Comparison of ENCODE assay signal across 9 cellular contexts in genomic region chr2:23330214-23330613, GRCh38. TPM values are rescaled to one million over a fixed set of nuclear protein-coding genes. Genes with fewer than 3 reads are reported as not detected.
DNase-seq lines count a peak whose midpoint lies in the region; TF ChIP-seq lines count a peak whose summit lies in the region.
"Had no signal": no experiment of that assay in that cellular context is flagged by ENCODE, and none has a peak within 500 bp of the region (broad histone marks: within the 10 kb centered on the region; RNA-seq: fewer than 3 reads in every experiment).

No MANE protein-coding gene starts in this region.

- no peaks in the 10 kb centered on the region for H3K27me3 ChIP-seq in Loucy (ENCODE audit: insufficient read depth, low read length, poor library complexity, severe bottlenecking)

- no peak overlapping the region for H3K4me2 ChIP-seq in Loucy (ENCODE audit: low read depth, low read length, poor library complexity, severe bottlenecking)

- no peaks in the 10 kb centered on the region for H3K4me1 Mint-ChIP-seq in progenitor cell of endocrine pancreas (ENCODE audit: low read depth)

- H3K36me3 Mint-ChIP-seq in progenitor cell of endocrine pancreas (ENCODE audit: insufficient read depth) = no peaks in the 10 kb centered on the region

- no peaks in the 10 kb centered on the region for H4K20me1 ChIP-seq in Loucy (ENCODE audit: insufficient read depth, low read length, poor library complexity, severe bottlenecking)

- H3K4me3 Mint-ChIP-seq in progenitor cell of endocrine pancreas (ENCODE audit: low read depth) = no peak overlapping the region

- no peaks in the 10 kb centered on the region for H3K4me1 ChIP-seq in Loucy (ENCODE audit: insufficient read depth, low read length, poor library complexity, severe bottlenecking)

- peak; percentile 48 for TF ChIP-seq CTCF in Loucy (conservative IDR thresholded peaks at IDR 0.05; ENCODE audit: low read length)
- TF ChIP-seq CTCF in progenitor cell of endocrine pancreas (IDR thresholded peaks at IDR 0.05; ENCODE audit: unreplicated experiment) = peak; percentile 40

- H3F3A ChIP-seq in Loucy (ENCODE audit: low read depth) = no peaks in the 10 kb centered on the region

- no peaks in the 10 kb centered on the region for H3K79me2 ChIP-seq in Loucy (ENCODE audit: insufficient read depth, low read length)

- no peak overlapping the region for H3K9ac ChIP-seq in Loucy (ENCODE audit: low read depth, low read length, poor library complexity, severe bottlenecking)

- H3K27me3 Mint-ChIP-seq in progenitor cell of endocrine pancreas = peaks cover 61% of the 10 kb centered on the region

- DNase-seq in NCI-H82 (lab: John Stamatoyannopoulos, UW) (peak; percentile 37), NCI-H82 treated with DMSO at 0.1 percent for 48 hours (lab: John Stamatoyannopoulos, UW; ENCODE audit: unreplicated experiment) (no peak), ecto neural progenitor cell (ENCODE audit: low spot score) (peak; percentile 76), progenitor cell of endocrine pancreas (ENCODE audit: low spot score, unreplicated experiment) (peak; percentile 33), DMS153 (lab: John Stamatoyannopoulos, UW) (no peak), NCI-H510A treated with DMSO at 0.1 percent for 48 hours (lab: John Stamatoyannopoulos, UW) (no peak), NCI-H748 treated with DMSO at 0.1 percent for 48 hours (lab: John Stamatoyannopoulos, UW) (no peak)
- DNase-seq: stimulated activated CD4-positive, alpha-beta T cell treated with anti-CD3 and anti-CD28 coated beads, Interleukin-2, amount 100 ng/mL, for 24 hours had no signal

- H3K9me3 ChIP-seq in Loucy (ENCODE audit: insufficient read depth, low read depth, low read length) = no peaks in the 10 kb centered on the region

- H3K27ac Mint-ChIP-seq in progenitor cell of endocrine pancreas = no peak overlapping the region

- H3K4me3 ChIP-seq in Loucy (ENCODE audit: low read length, poor library complexity, severe bottlenecking) = no peak overlapping the region

- no peaks in the 10 kb centered on the region for H3K9me2 ChIP-seq in Loucy (replicated peaks; ENCODE audit: low read depth, low read length)

- H3K36me3 ChIP-seq in Loucy (ENCODE audit: insufficient read depth, low read length) = no peaks in the 10 kb centered on the region

- no peaks in the 10 kb centered on the region for H3K9me3 Mint-ChIP-seq in progenitor cell of endocrine pancreas (ENCODE audit: low read depth)

- H2AFZ ChIP-seq in Loucy (ENCODE audit: low read length) = no peak overlapping the region

RNA-seq across cellular contexts. Expression of gene KLHL29, which starts 54.8 kb away (rescaled TPM):
- total RNA-seq in progenitor cell of endocrine pancreas = 4.4 and 5.5 TPM in 2 replicates

Comparison
In these comparisons a context has a peak if more than half of its experiments do, and no peak if none do; other contexts are left out.
1. DNase-seq: peak in NCI-H82 (single experiment), ecto neural progenitor cell (single experiment) and progenitor cell of endocrine pancreas (single experiment); none in NCI-H82 treated with DMSO at 0.1 percent for 48 hours (single experiment), DMS153 (single experiment), NCI-H510A treated with DMSO at 0.1 percent for 48 hours (single experiment) and NCI-H748 treated with DMSO at 0.1 percent for 48 hours (single experiment).